Comparison of ENCODE assay signal across 8 cellular contexts in genomic region chr4:40722576-40723161, GRCh38. TPM values are rescaled to one million over a fixed set of nuclear protein-coding genes. Genes with fewer than 3 reads are reported as not detected.
DNase-seq lines count a peak whose midpoint lies in the region; ATAC-seq and TF ChIP-seq lines count a peak whose summit lies in the region.

No MANE protein-coding gene starts in this region.

- DNase-seq in RPMI8226, result peak; percentile 8
- peak; percentile 59 for DNase-seq in lower lobe of right lung
- DNase-seq in coronary artery (ENCODE audit: low spot score), result no peak
- DNase-seq in COLO668 (lab: John Stamatoyannopoulos, UW; ENCODE audit: unreplicated experiment), result no peak
- no peak for DNase-seq in KG1 (lab: John Stamatoyannopoulos, UW)
- no peak for DNase-seq in DMS114 treated with DMSO at 0.1 percent for 48 hours (lab: John Stamatoyannopoulos, UW; ENCODE audit: unreplicated experiment)

- peaks cover 17% of the 10 kb centered on the region for H3K4me1 ChIP-seq in lower lobe of right lung

- intact Hi-C loops in lower lobe of right lung (cut with DNase I), result no loop called here

- H3K27ac ChIP-seq in lower lobe of right lung, result peak overlapping the region; percentile 65
- peak overlapping the region in 1 of 2 donors; percentile 49 for H3K27ac ChIP-seq in coronary artery

- H3K36me3 ChIP-seq in lower lobe of right lung, result no peaks in the 10 kb centered on the region

- ATAC-seq in GM18520 (IDR thresholded peaks at IDR 0.05; ENCODE audit: unreplicated experiment) (peak; percentile 35), HG02763 (IDR thresholded peaks at IDR 0.05; ENCODE audit: unreplicated experiment) (peak; percentile 65), lower lobe of right lung (peak; percentile 70 to 81)

- H3K27me3 ChIP-seq in lower lobe of right lung (ENCODE audit: low read depth), result no peaks in the 10 kb centered on the region

- no peaks in the 10 kb centered on the region for H3K9me3 ChIP-seq in lower lobe of right lung

- TF ChIP-seq CTCF in lower lobe of right lung (IDR thresholded peaks at IDR 0.05) (no peak), coronary artery (IDR thresholded peaks at IDR 0.05) (no peak)

- H3K4me3 ChIP-seq in lower lobe of right lung (no peak overlapping the region), coronary artery (no peak overlapping the region)

RNA-seq across cellular contexts. Expression of gene NSUN7, which starts 27.1 kb away (rescaled TPM):
- 9.2 TPM for total RNA-seq in lower lobe of right lung

Comparison
In these comparisons a context has a peak if more than half of its experiments do, and no peak if none do; other contexts are left out.
1. DNase-seq: peak in RPMI8226 (single experiment) and lower lobe of right lung (single experiment); none in coronary artery (single experiment), COLO668 (single experiment), KG1 (single experiment) and DMS114 treated with DMSO at 0.1 percent for 48 hours (single experiment).
2. Peak in every context shown above with its lines, with median percentiles within 50 percentile points of each other: ATAC-seq.